ENCODE assay signal across 2 cellular contexts in genomic region chr10:62754963-62755362, GRCh38.
TF ChIP-seq lines count a peak whose summit lies in the region.

No MANE protein-coding gene starts in this region.

TF ChIP-seq in HEK293, 187 proteins besides CTCF, POLR2A, EP300 and RAD21:
- TF ChIP-seq ZNF366 (tag by site-specific recombination; conservative IDR thresholded peaks at IDR 0.05) (peak; percentile 65), SP3 (tag by site-specific recombination; IDR thresholded peaks at IDR 0.05) (no peak)
- TF ChIP-seq, protein P1, sequence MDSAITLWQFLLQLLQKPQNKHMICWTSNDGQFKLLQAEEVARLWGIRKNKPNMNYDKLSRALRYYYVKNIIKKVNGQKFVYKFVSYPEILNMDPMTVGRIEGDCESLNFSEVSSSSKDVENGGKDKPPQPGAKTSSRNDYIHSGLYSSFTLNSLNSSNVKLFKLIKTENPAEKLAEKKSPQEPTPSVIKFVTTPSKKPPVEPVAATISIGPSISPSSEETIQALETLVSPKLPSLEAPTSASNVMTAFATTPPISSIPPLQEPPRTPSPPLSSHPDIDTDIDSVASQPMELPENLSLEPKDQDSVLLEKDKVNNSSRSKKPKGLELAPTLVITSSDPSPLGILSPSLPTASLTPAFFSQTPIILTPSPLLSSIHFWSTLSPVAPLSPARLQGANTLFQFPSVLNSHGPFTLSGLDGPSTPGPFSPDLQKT (IDR thresholded peaks at IDR 0.05; ENCODE audit: borderline replicate concordance, low read depth, low read length) = no peak
TF ChIP-seq in HEK293: peak in this region for 1.

TF ChIP-seq in K562, 482 proteins besides CTCF, POLR2A, EP300 and RAD21:
- TF ChIP-seq, protein P2, sequence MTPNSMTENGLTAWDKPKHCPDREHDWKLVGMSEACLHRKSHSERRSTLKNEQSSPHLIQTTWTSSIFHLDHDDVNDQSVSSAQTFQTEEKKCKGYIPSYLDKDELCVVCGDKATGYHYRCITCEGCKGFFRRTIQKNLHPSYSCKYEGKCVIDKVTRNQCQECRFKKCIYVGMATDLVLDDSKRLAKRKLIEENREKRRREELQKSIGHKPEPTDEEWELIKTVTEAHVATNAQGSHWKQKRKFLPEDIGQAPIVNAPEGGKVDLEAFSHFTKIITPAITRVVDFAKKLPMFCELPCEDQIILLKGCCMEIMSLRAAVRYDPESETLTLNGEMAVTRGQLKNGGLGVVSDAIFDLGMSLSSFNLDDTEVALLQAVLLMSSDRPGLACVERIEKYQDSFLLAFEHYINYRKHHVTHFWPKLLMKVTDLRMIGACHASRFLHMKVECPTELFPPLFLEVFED (CRISPR knock-in tag; conservative IDR thresholded peaks at IDR 0.05) = 0 out of 2 replicates have a peak, but pooled peaks have one; percentile 47
- no peak for TF ChIP-seq MTA1 (IDR thresholded peaks at IDR 0.05; ENCODE audit: borderline replicate concordance)
